ENCODE assay signal across 8 cellular contexts in genomic region chr1:100261686-100262085, GRCh38.
"Had no signal": no experiment of that assay in that cellular context is flagged by ENCODE, and none has a peak within 500 bp of the region (broad histone marks: within the 10 kb centered on the region; RNA-seq: fewer than 3 reads in every experiment).

No MANE protein-coding gene starts in this region.

- FAIRE-seq: H54, HTR-8/SVneo had no signal

- H2AFZ ChIP-seq: GM23248 had no signal

- DNase-seq: GM23248, GOT3, H9, HCEC 1CT, KBM-7 had no signal

- H3K9ac ChIP-seq: GM23248, KMS-11 had no signal

- H3K4me3 ChIP-seq: GM23248 had no signal

- H3K27ac ChIP-seq: GM23248, KMS-11 had no signal

- H3K4me2 ChIP-seq: KMS-11 had no signal
